23 cellular contexts compared by ENCODE assay signal in genomic region chr14:72589652-72590051, GRCh38.
"Had no signal": no experiment of that assay in that cellular context is flagged by ENCODE, and none has a peak within 500 bp of the region (broad histone marks: within the 10 kb centered on the region; RNA-seq: fewer than 3 reads in every experiment).

No MANE protein-coding gene starts in this region.

- H3K36me3 ChIP-seq: SJSA1 had no signal

- H3K9ac ChIP-seq: KMS-11 had no signal

- H3K9me3 ChIP-seq: SJSA1 had no signal

- H3K4me3 ChIP-seq: SJSA1, SK-N-MC had no signal

- H3K27me3 ChIP-seq: SJSA1 had no signal

- H3K4me1 ChIP-seq: SJSA1 had no signal

- H3K4me2 ChIP-seq: KMS-11 had no signal

- H3K27ac ChIP-seq: HL-60, KMS-11, SJSA1, SK-N-MC had no signal

- DNase-seq: Kasumi-1, MV-4-11, NCI-H1048, NCI-H1105, NCI-H1417, NCI-H1436 treated with DMSO at 0.1 percent for 48 hours, NCI-H1694, NCI-H1930, NCI-H2081, NCI-H2107, NCI-H2227 treated with DMSO at 0.1 percent for 48 hours, NCI-H524, NCI-H526 treated with DMSO at 0.1 percent for 48 hours, NCI-H774, Right ventricle myocardium superior, RPMI8226, SIG-M5 had no signal

- FAIRE-seq: HTR-8/SVneo, RCC 7860 had no signal
